In genomic region chr18:55280515-55280914, GRCh38 we compare ENCODE assay signal across 17 cellular contexts.
A peak's percentile ranks its signal among the peaks of the same experiment; 100 is the strongest.
DNase-seq lines count a peak whose midpoint lies in the region; ATAC-seq and TF ChIP-seq lines count a peak whose summit lies in the region.
"Had no signal": no experiment of that assay in that cellular context is flagged by ENCODE, and none has a peak within 500 bp of the region (broad histone marks: within the 10 kb centered on the region; RNA-seq: fewer than 3 reads in every experiment).

No MANE protein-coding gene starts in this region.

- H3K27ac Mint-ChIP-seq in CD8-positive, alpha-beta memory T cell = no peak overlapping the region
- H3K27ac Mint-ChIP-seq: activated T-helper 17 cell treated with anti-CD3 and anti-CD28 coated beads, Interleukin-2, amount 50 U/mL, for 72 hours; stimulated activated effector memory CD8-positive, alpha-beta T cell treated with anti-CD3 and anti-CD28 coated beads, Interleukin-12 subunit alpha, Interleukin-12 subunit beta, amount 100 ng/mL, for 72 hours had no signal

- no peaks in the 10 kb centered on the region for H3K27me3 Mint-ChIP-seq in CD8-positive, alpha-beta memory T cell
- H3K27me3 Mint-ChIP-seq: activated T-helper 17 cell treated with anti-CD3 and anti-CD28 coated beads, Interleukin-2, amount 50 U/mL, for 72 hours had no signal

- no peaks in the 10 kb centered on the region for H3K4me1 Mint-ChIP-seq in CD8-positive, alpha-beta memory T cell
- H3K4me1 Mint-ChIP-seq: activated T-helper 17 cell treated with anti-CD3 and anti-CD28 coated beads, Interleukin-2, amount 50 U/mL, for 72 hours; stimulated activated effector memory CD8-positive, alpha-beta T cell treated with anti-CD3 and anti-CD28 coated beads, Interleukin-12 subunit alpha, Interleukin-12 subunit beta, amount 100 ng/mL, for 72 hours had no signal

- no peak overlapping the region for H3K4me3 Mint-ChIP-seq in CD8-positive, alpha-beta memory T cell
- H3K4me3 Mint-ChIP-seq: activated T-helper 17 cell treated with anti-CD3 and anti-CD28 coated beads, Interleukin-2, amount 50 U/mL, for 72 hours; stimulated activated effector memory CD8-positive, alpha-beta T cell treated with anti-CD3 and anti-CD28 coated beads, Interleukin-12 subunit alpha, Interleukin-12 subunit beta, amount 100 ng/mL, for 72 hours had no signal

- H3K9ac ChIP-seq in duodenal mucosa (ENCODE audit: low read depth in 1 of 2, low read length in 2 of 2) = no peak overlapping the region

- POLR2A ChIA-PET in CD8-positive, alpha-beta memory T cell (lab: Charles Lee) = no interaction called here

- DNase-seq in left ventricle myocardium inferior (no peak), Right ventricle myocardium inferior (ENCODE audit: missing footprints) (no peak), NCI-H446 (lab: John Stamatoyannopoulos, UW) (peak; percentile 13 to 75), vagina (ENCODE audit: extremely low spot score in 2 of 2) (no peak), midbrain (lab: John Stamatoyannopoulos, UW) (no peak)
- no peak for DNase-seq in CD8-positive, alpha-beta memory T cell
- DNase-seq: aorta; DND-41; hippocampal formation; mesendoderm; NCI-H187; stimulated activated CD4-positive, alpha-beta T cell treated with anti-CD3 and anti-CD28 coated beads, Interleukin-1b, Interleukin-23, amount 100 ng/mL, for 48 hours had no signal

- H3K4me1 ChIP-seq in left ventricle myocardium inferior (peaks cover 46% of the 10 kb centered on the region), duodenal mucosa (ENCODE audit: control insufficient read depth in 1 of 2, insufficient read depth in 2 of 2, low read length in 2 of 2) (no peaks in the 10 kb centered on the region), vagina (peaks cover 12% of the 10 kb centered on the region)
- H3K4me1 ChIP-seq in CD8-positive, alpha-beta memory T cell (ENCODE audit: insufficient read depth, low read length) = no peaks in the 10 kb centered on the region

- ATAC-seq in Right ventricle myocardium inferior (no peak), GM21825 (IDR thresholded peaks at IDR 0.05; ENCODE audit: unreplicated experiment) (no peak)
- ATAC-seq: activated T-helper 17 cell treated with anti-CD3 and anti-CD28 coated beads, Interleukin-2, amount 50 U/mL, for 72 hours; stimulated activated effector memory CD8-positive, alpha-beta T cell treated with anti-CD3 and anti-CD28 coated beads, Interleukin-12 subunit alpha, Interleukin-12 subunit beta, amount 100 ng/mL, for 72 hours had no signal

- TF ChIP-seq POLR2A in vagina (IDR thresholded peaks at IDR 0.05) = no peak

- CTCF ChIA-PET in CD8-positive, alpha-beta memory T cell (lab: Charles Lee) = no interaction called here

- H3K27ac ChIP-seq in left ventricle myocardium inferior (replicated peaks) = peak overlapping the region; percentile 12
- peak overlapping the region; percentile 6 for H3K27ac ChIP-seq in duodenal mucosa (ENCODE audit: low read depth, low read length)
- peak overlapping the region; percentile 13 for H3K27ac ChIP-seq in vagina
- H3K27ac ChIP-seq in CD8-positive, alpha-beta memory T cell (ENCODE audit: low read depth, low read length) = no peak overlapping the region
- H3K27ac ChIP-seq: SJSA1 had no signal

- TF ChIP-seq CTCF in left ventricle myocardium inferior (IDR thresholded peaks at IDR 0.05; ENCODE audit: borderline replicate concordance) = no peak
- no peak for TF ChIP-seq CTCF in vagina (IDR thresholded peaks at IDR 0.05)

- H3K27me3 ChIP-seq in left ventricle myocardium inferior (ENCODE audit: low read depth) = no peaks in the 10 kb centered on the region
- H3K27me3 ChIP-seq in duodenal mucosa (ENCODE audit: control insufficient read depth in 1 of 2, insufficient read depth in 2 of 2, low read length in 2 of 2) = no peaks in the 10 kb centered on the region
- H3K27me3 ChIP-seq in vagina = no peaks in the 10 kb centered on the region
- H3K27me3 ChIP-seq in CD8-positive, alpha-beta memory T cell (ENCODE audit: insufficient read depth, low read length, poor library complexity, severe bottlenecking) = no peaks in the 10 kb centered on the region
- H3K27me3 ChIP-seq: SJSA1 had no signal

- H3K36me3 ChIP-seq in left ventricle myocardium inferior = peaks cover 25% of the 10 kb centered on the region
- H3K36me3 ChIP-seq in duodenal mucosa (ENCODE audit: control insufficient read depth in 1 of 2, insufficient read depth in 2 of 2, low read length in 2 of 2) = no peaks in the 10 kb centered on the region
- H3K36me3 ChIP-seq in vagina = peaks cover 0 to 14% of the 10 kb centered on the region in 2 donors
- H3K36me3 ChIP-seq in CD8-positive, alpha-beta memory T cell (ENCODE audit: insufficient read depth, low read length) = no peaks in the 10 kb centered on the region

- H3K4me3 ChIP-seq in left ventricle myocardium inferior (no peak overlapping the region), duodenal mucosa (ENCODE audit: low read depth in 1 of 2, low read length in 2 of 2) (no peak overlapping the region), vagina (no peak overlapping the region)
- no peak overlapping the region for H3K4me3 ChIP-seq in CD8-positive, alpha-beta memory T cell (ENCODE audit: low read length)
- H3K4me3 ChIP-seq: SJSA1 had no signal

- H3K9me3 ChIP-seq in left ventricle myocardium inferior (replicated peaks) = no peaks in the 10 kb centered on the region
- no peaks in the 10 kb centered on the region for H3K9me3 ChIP-seq in duodenal mucosa (ENCODE audit: control insufficient read depth in 1 of 2, low read length in 2 of 2)
- H3K9me3 ChIP-seq in vagina = no peaks in the 10 kb centered on the region
- H3K9me3 ChIP-seq in CD8-positive, alpha-beta memory T cell (ENCODE audit: low read length) = no peaks in the 10 kb centered on the region
- H3K9me3 ChIP-seq: SJSA1 had no signal

- intact Hi-C loops in left ventricle myocardium inferior (cut with micrococcal nuclease) = no loop called here
- intact Hi-C loops in Right ventricle myocardium inferior (cut with DNase I) = no loop called here
- intact Hi-C loops in vagina (cut with DNase I) = no loop called here

- H3K36me3 Mint-ChIP-seq in CD8-positive, alpha-beta memory T cell = no peaks in the 10 kb centered on the region
- H3K36me3 Mint-ChIP-seq: stimulated activated effector memory CD8-positive, alpha-beta T cell treated with anti-CD3 and anti-CD28 coated beads, Interleukin-12 subunit alpha, Interleukin-12 subunit beta, amount 100 ng/mL, for 72 hours had no signal

- peaks cover 0 to 4% (median 0%) of the 10 kb centered on the region in 5 donors for H3K9me3 Mint-ChIP-seq in CD8-positive, alpha-beta memory T cell
- H3K9me3 Mint-ChIP-seq: activated T-helper 17 cell treated with anti-CD3 and anti-CD28 coated beads, Interleukin-2, amount 50 U/mL, for 72 hours; stimulated activated effector memory CD8-positive, alpha-beta T cell treated with anti-CD3 and anti-CD28 coated beads, Interleukin-12 subunit alpha, Interleukin-12 subunit beta, amount 100 ng/mL, for 72 hours had no signal

Comparison
In these comparisons a context has a peak if more than half of its experiments do, and no peak if none do; other contexts are left out.
1. DNase-seq: peak in NCI-H446 (2 of 2); none in left ventricle myocardium inferior (single experiment), Right ventricle myocardium inferior (single experiment), vagina (0 of 2), midbrain (single experiment) and CD8-positive, alpha-beta memory T cell (0 of 5).